Comparison of ENCODE assay signal across 9 cellular contexts in the genomic region with DNA sequence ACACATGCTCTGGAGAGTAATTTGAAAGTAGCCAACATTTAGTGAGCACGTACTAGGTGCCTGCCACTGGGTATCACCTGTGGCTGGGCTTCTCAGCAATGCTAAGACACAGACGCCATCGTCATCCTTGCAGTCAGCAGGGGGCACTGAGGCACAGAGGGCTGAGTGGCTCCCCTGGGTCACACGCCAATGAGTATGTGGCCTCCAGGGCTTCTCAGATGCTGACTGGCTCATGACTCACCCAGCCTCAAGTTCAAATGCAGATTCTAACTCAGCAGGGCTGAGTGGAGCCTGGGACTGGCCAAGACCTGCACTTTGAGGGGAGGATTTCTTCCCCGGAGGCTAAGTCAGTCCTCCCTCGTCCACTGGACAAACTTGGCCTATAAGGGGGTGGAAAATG.
DNase-seq lines count a peak whose midpoint lies in the region; ATAC-seq and TF ChIP-seq lines count a peak whose summit lies in the region.
"Had no signal": no experiment of that assay in that cellular context is flagged by ENCODE, and none has a peak within 500 bp of the region (broad histone marks: within the 10 kb centered on the region; RNA-seq: fewer than 3 reads in every experiment).

No MANE protein-coding gene starts in this region.

- H3K27ac ChIP-seq in Panc1 (ENCODE audit: low read length), result peak overlapping the region; percentile 57; the same call in 1 of the 2 replicates
- H3K27ac ChIP-seq in spleen, result no peak overlapping the region
- H3K27ac ChIP-seq: HL-60 had no signal

- intact Hi-C loops in Panc1 (cut with micrococcal nuclease; ENCODE audit: unreplicated experiment) (no loop called here), spleen (cut with DNase I; ENCODE audit: low total_unique reads) (no loop called here)

- POLR2A ChIA-PET in Panc1 (lab: Charles Lee), result interaction anchor here (0.7 kb wide), 1 partner anchor 169 kb away, joined by 5 read pairs; no protein-coding TSS in a partner anchor

- no TSS peak for BruUV-seq in Panc1 (replicated peaks; lab: Mats Ljungman, UMichigan)

- DNase-seq in GM12865 (ENCODE audit: low read depth) (peak; percentile 54), Panc1 (ENCODE audit: low read depth, low spot score) (peak; percentile 87), cardiac fibroblast (ENCODE audit: low read depth in 2 of 2) (peak; percentile 71 to 93), spleen (peak; percentile 54), NCI-H2171 (lab: John Stamatoyannopoulos, UW) (no peak), GM19240 (ENCODE audit: insufficient read length, low spot score) (no peak)

- H3K27me3 ChIP-seq in Panc1 (ENCODE audit: control insufficient read depth, insufficient read depth, low read length), result no peaks in the 10 kb centered on the region
- H3K27me3 ChIP-seq in spleen (replicated peaks in 1 of 7), result peaks cover 0 to 67% (median 22%) of the 10 kb centered on the region in 7 donors

- TF ChIP-seq POLR2A in spleen (IDR thresholded peaks at IDR 0.05), result no peak

- H3K36me3 ChIP-seq in Panc1 (ENCODE audit: control insufficient read depth, insufficient read depth, low read length), result no peaks in the 10 kb centered on the region
- no peaks in the 10 kb centered on the region for H3K36me3 ChIP-seq in spleen

- 75 to 83% (median 80%) methylated on average over 4 to 6 of the region's 6 CpGs for WGBS in spleen, 5 donors

- H3K4me1 ChIP-seq in Panc1 (ENCODE audit: control insufficient read depth, insufficient read depth, low read length) (peaks cover 20% of the 10 kb centered on the region), spleen (no peaks in the 10 kb centered on the region)

- TF ChIP-seq CTCF in GM12865 (IDR thresholded peaks at IDR 0.05; ENCODE audit: insufficient read depth, low read depth, low read length, missing control alignments) (peak; percentile 14), Panc1 (IDR thresholded peaks at IDR 0.05) (no peak; the same call in 1 of the 2 replicates), cardiac fibroblast (IDR thresholded peaks at IDR 0.05; ENCODE audit: low read depth, low read length) (peak; percentile 36), spleen (IDR thresholded peaks at IDR 0.05 in 8 of 11, conservative IDR thresholded peaks at IDR 0.05 in 3 of 11) (no peak)

- H3K9me3 ChIP-seq in Panc1 (ENCODE audit: control insufficient read depth, insufficient read depth, low read depth, low read length) (no peaks in the 10 kb centered on the region), spleen (no peaks in the 10 kb centered on the region)

- CTCF ChIA-PET in Panc1 (lab: Charles Lee), result no interaction called here

- in situ Hi-C loops in Panc1 (cut with HindIII; ENCODE audit: low pct_unique_long_range_greater_than_20kb, low sequenced_read_pairs), result no loop called here

- peak; percentile 99 for ATAC-seq in Panc1
- ATAC-seq in GM21515 (IDR thresholded peaks at IDR 0.05; ENCODE audit: unreplicated experiment), result no peak
- no peak for ATAC-seq in GM19328 (IDR thresholded peaks at IDR 0.05; ENCODE audit: unreplicated experiment)

- no peak overlapping the region for H3K4me3 ChIP-seq in GM12865 (ENCODE audit: low read depth, low read length)
- H3K4me3 ChIP-seq in Panc1 (ENCODE audit: low read depth in 2 of 2, low read length in 2 of 2), result no peak overlapping the region
- no peak overlapping the region for H3K4me3 ChIP-seq in cardiac fibroblast (replicated peaks in 1 of 2; ENCODE audit: low read depth in 2 of 2, low read length in 2 of 2)
- H3K4me3 ChIP-seq in spleen, result no peak overlapping the region

Comparison
In these comparisons a context has a peak if more than half of its experiments do, and no peak if none do; other contexts are left out.
1. DNase-seq: peak in GM12865 (single experiment), Panc1 (single experiment), cardiac fibroblast (2 of 2) and spleen (single experiment); none in NCI-H2171 (single experiment) and GM19240 (single experiment).
2. CTCF ChIP-seq: peak in GM12865 (single experiment) and cardiac fibroblast (single experiment); none in Panc1 (single experiment) and spleen (0 of 11).